In the genomic region with DNA sequence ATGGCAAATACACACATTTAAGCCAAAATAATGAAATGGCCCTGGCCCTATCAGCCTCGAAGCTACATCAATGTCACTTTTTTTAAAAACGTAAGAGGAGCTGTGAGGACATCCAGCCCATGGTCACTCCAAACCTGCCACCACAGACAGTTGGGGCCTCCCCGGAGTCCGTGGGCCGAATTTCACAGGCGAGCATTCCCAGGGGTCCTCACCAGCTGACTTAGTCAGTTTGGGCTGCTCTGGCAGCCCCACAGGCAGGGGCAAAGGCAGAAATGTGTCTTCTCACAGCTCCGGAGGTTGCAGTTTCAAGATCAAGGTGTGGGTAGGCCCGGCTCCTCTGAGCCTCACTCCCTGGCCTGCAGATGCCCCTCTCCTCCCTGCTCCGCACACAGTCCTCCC, we compare ENCODE assay signal across 16 cellular contexts. TPM values are rescaled to one million over a fixed set of nuclear protein-coding genes. Genes with fewer than 3 reads are reported as not detected.
DNase-seq lines count a peak whose midpoint lies in the region; ATAC-seq lines count a peak whose summit lies in the region.
"Had no signal": no experiment of that assay in that cellular context is flagged by ENCODE, and none has a peak within 500 bp of the region (broad histone marks: within the 10 kb centered on the region; RNA-seq: fewer than 3 reads in every experiment).

No MANE protein-coding gene starts in this region.

- intact Hi-C loops in dendritic cell treated with granulocyte-macrophage colony-stimulating factor and Interleukin-4, amounts not matched to agents 40 ng/mL and 50 ng/mL, for 4 days (cut with micrococcal nuclease) = loop anchor here (10.0 kb wide), 1 partner anchor 57 kb away; no protein-coding TSS in a partner anchor
- intact Hi-C loops in posterior vena cava (cut with DNase I) = no loop called here

- DNase-seq in NCI-H748 (lab: John Stamatoyannopoulos, UW; ENCODE audit: unreplicated experiment) (peak; percentile 43), NCI-H748 treated with DMSO at 0.1 percent for 48 hours (lab: John Stamatoyannopoulos, UW) (no peak), posterior vena cava (ENCODE audit: low spot score) (peak; percentile 48)
- DNase-seq in central memory CD4-positive, alpha-beta T cell = no peak
- no peak for DNase-seq in activated CD4-positive, alpha-beta memory T cell treated with anti-CD3 and anti-CD28 coated beads, Interleukin-2, amount 10 ng/mL, durations not matched to agents 7 days and 5 days
- DNase-seq: AML-193; Calu3; CD8-positive, alpha-beta T cell; EL; GM23248 had no signal

- CTCF ChIA-PET in activated CD4-positive, alpha-beta memory T cell treated with anti-CD3 and anti-CD28 coated beads, Interleukin-2, amount 10 ng/mL, durations not matched to agents 7 days and 5 days (lab: Charles Lee) = no interaction called here

- POLR2A ChIA-PET in activated CD4-positive, alpha-beta memory T cell treated with anti-CD3 and anti-CD28 coated beads, Interleukin-2, amount 10 ng/mL, durations not matched to agents 7 days and 5 days (lab: Charles Lee) = no interaction called here

- H3K27ac Mint-ChIP-seq in dendritic cell treated with granulocyte-macrophage colony-stimulating factor and Interleukin-4, amounts not matched to agents 40 ng/mL and 50 ng/mL, for 4 days = peak overlapping the region; percentile 81
- no peak overlapping the region for H3K27ac Mint-ChIP-seq in activated CD4-positive, alpha-beta memory T cell treated with anti-CD3 and anti-CD28 coated beads, Interleukin-2, amount 10 ng/mL, durations not matched to agents 7 days and 5 days
- H3K27ac Mint-ChIP-seq in stimulated activated memory B cell treated with anti-CD40 and anti-IgM and Interleukin-4, amounts not matched to agents 10 μg/mL and 1 μg/mL and 100 μg/mL, for 72 hours = no peak overlapping the region
- H3K27ac Mint-ChIP-seq: CD8-positive, alpha-beta T cell had no signal

- H3K36me3 Mint-ChIP-seq in dendritic cell treated with granulocyte-macrophage colony-stimulating factor and Interleukin-4, amounts not matched to agents 40 ng/mL and 50 ng/mL, for 4 days (ENCODE audit: low read depth) = no peaks in the 10 kb centered on the region
- H3K36me3 Mint-ChIP-seq in activated CD4-positive, alpha-beta memory T cell treated with anti-CD3 and anti-CD28 coated beads, Interleukin-2, amount 10 ng/mL, durations not matched to agents 7 days and 5 days (ENCODE audit: low read depth) = no peaks in the 10 kb centered on the region
- H3K36me3 Mint-ChIP-seq in stimulated activated memory B cell treated with anti-CD40 and anti-IgM and Interleukin-4, amounts not matched to agents 10 μg/mL and 1 μg/mL and 100 μg/mL, for 72 hours = no peaks in the 10 kb centered on the region
- H3K36me3 Mint-ChIP-seq: CD8-positive, alpha-beta T cell had no signal

- no peak for ATAC-seq in stimulated activated memory B cell treated with anti-CD40 and anti-IgM and Interleukin-4, amounts not matched to agents 10 μg/mL and 1 μg/mL and 100 μg/mL, for 72 hours
- ATAC-seq: A549; CD8-positive, alpha-beta T cell; GM12878 had no signal

- no peaks in the 10 kb centered on the region for H3K9me3 Mint-ChIP-seq in dendritic cell treated with granulocyte-macrophage colony-stimulating factor and Interleukin-4, amounts not matched to agents 40 ng/mL and 50 ng/mL, for 4 days
- H3K9me3 Mint-ChIP-seq in activated CD4-positive, alpha-beta memory T cell treated with anti-CD3 and anti-CD28 coated beads, Interleukin-2, amount 10 ng/mL, durations not matched to agents 7 days and 5 days = no peaks in the 10 kb centered on the region
- H3K9me3 Mint-ChIP-seq in stimulated activated memory B cell treated with anti-CD40 and anti-IgM and Interleukin-4, amounts not matched to agents 10 μg/mL and 1 μg/mL and 100 μg/mL, for 72 hours = no peaks in the 10 kb centered on the region
- H3K9me3 Mint-ChIP-seq: CD8-positive, alpha-beta T cell had no signal

- H3K27me3 Mint-ChIP-seq in dendritic cell treated with granulocyte-macrophage colony-stimulating factor and Interleukin-4, amounts not matched to agents 40 ng/mL and 50 ng/mL, for 4 days = no peaks in the 10 kb centered on the region
- H3K27me3 Mint-ChIP-seq in activated CD4-positive, alpha-beta memory T cell treated with anti-CD3 and anti-CD28 coated beads, Interleukin-2, amount 10 ng/mL, durations not matched to agents 7 days and 5 days = peaks cover 3% of the 10 kb centered on the region
- H3K27me3 Mint-ChIP-seq in stimulated activated memory B cell treated with anti-CD40 and anti-IgM and Interleukin-4, amounts not matched to agents 10 μg/mL and 1 μg/mL and 100 μg/mL, for 72 hours = no peaks in the 10 kb centered on the region

- no peak overlapping the region for H3K4me3 Mint-ChIP-seq in dendritic cell treated with granulocyte-macrophage colony-stimulating factor and Interleukin-4, amounts not matched to agents 40 ng/mL and 50 ng/mL, for 4 days
- H3K4me3 Mint-ChIP-seq in activated CD4-positive, alpha-beta memory T cell treated with anti-CD3 and anti-CD28 coated beads, Interleukin-2, amount 10 ng/mL, durations not matched to agents 7 days and 5 days = no peak overlapping the region
- no peak overlapping the region for H3K4me3 Mint-ChIP-seq in stimulated activated memory B cell treated with anti-CD40 and anti-IgM and Interleukin-4, amounts not matched to agents 10 μg/mL and 1 μg/mL and 100 μg/mL, for 72 hours
- H3K4me3 Mint-ChIP-seq: CD8-positive, alpha-beta T cell had no signal

- peaks cover 85% of the 10 kb centered on the region for H3K4me1 Mint-ChIP-seq in dendritic cell treated with granulocyte-macrophage colony-stimulating factor and Interleukin-4, amounts not matched to agents 40 ng/mL and 50 ng/mL, for 4 days (ENCODE audit: low read depth)
- no peaks in the 10 kb centered on the region for H3K4me1 Mint-ChIP-seq in activated CD4-positive, alpha-beta memory T cell treated with anti-CD3 and anti-CD28 coated beads, Interleukin-2, amount 10 ng/mL, durations not matched to agents 7 days and 5 days
- H3K4me1 Mint-ChIP-seq in stimulated activated memory B cell treated with anti-CD40 and anti-IgM and Interleukin-4, amounts not matched to agents 10 μg/mL and 1 μg/mL and 100 μg/mL, for 72 hours = no peaks in the 10 kb centered on the region

RNA-seq across cellular contexts. Expression of a gene that starts 25.8 kb away (rescaled TPM):
- 10 to 100 TPM; 79.4 to 88.2 TPM for total RNA-seq in posterior vena cava
- total RNA-seq in activated CD4-positive, alpha-beta memory T cell treated with anti-CD3 and anti-CD28 coated beads, Interleukin-2, amount 10 ng/mL, durations not matched to agents 7 days and 5 days = 1 to 10 TPM; 5.1 to 5.6 TPM
- total RNA-seq: Calu3, G401, GM23248, H4 had no signal

Comparison
In these comparisons a context has a peak if more than half of its experiments do, and no peak if none do; other contexts are left out.
1. DNase-seq: peak in NCI-H748 (single experiment) and posterior vena cava (single experiment); none in NCI-H748 treated with DMSO at 0.1 percent for 48 hours (single experiment), central memory CD4-positive, alpha-beta T cell (single experiment) and activated CD4-positive, alpha-beta memory T cell treated with anti-CD3 and anti-CD28 coated beads, Interleukin-2, amount 10 ng/mL, durations not matched to agents 7 days and 5 days (single experiment).
2. RNA of a gene that starts 25.8 kb away (total RNA-seq): 79.4 to 88.2 TPM in posterior vena cava; 5.1 to 5.6 TPM in activated CD4-positive, alpha-beta memory T cell treated with anti-CD3 and anti-CD28 coated beads, Interleukin-2, amount 10 ng/mL, durations not matched to agents 7 days and 5 days; every median in the first group is over 10 times any median in the second.